In the genomic region with DNA sequence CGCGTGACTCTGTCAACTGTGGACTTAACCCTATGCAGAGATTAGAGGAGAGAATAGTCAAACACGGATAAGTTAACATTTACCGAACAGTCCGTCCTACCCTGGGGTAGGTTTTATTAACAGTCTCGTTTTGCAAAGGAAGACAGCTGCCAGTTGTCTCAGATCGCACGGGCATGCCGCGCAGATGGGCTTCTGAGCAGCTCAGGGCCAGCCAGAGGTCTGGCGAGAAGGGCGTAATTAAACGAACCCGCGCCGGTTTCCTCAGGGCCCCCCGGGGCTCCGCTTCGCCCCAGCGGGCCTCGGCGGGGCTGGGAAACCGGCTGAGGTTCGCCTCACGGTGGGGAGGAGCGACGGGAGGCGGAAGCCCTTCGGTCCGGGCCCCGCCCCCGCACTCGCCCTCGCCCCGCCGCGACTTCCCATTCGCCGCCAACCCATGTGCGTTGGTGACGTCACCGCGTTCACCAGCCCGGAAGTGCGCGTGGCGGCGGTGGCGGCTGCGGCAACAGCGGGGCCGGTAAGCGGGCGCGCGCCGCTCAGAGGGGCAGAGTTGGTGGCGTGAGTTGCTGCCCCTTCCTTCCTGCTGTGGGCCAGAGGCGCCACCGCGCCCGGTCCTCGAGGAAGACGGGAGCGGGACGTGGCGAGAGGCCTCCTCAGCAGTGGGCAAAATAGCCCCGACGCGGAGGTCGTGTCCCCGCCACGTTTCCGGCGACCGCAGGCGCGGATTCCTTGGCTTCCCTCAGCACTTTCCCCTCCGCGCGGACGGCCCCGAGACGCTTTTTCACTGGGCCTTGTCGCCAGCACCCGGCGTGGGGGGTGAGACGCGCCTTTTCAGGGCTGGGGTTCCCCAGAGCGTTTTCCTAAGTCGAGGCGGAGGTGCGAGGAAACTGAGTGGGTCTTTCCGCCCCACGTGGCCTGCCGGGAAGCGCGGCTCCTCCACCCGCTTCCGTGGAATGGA, we compare ENCODE assay signal across 1 cellular context.
TF ChIP-seq lines count a peak whose summit lies in the region.

Gene TRNT1 (plus strand): TSS at position 464 of the 955 bp plus-strand sequence. CDS start 2,101 bp downstream, outside the sequence.

TF ChIP-seq in HepG2, 621 proteins besides CTCF, POLR2A, EP300 and RAD21 (continued from another document and continues in another):
- TF ChIP-seq RFX1 (IDR thresholded peaks at IDR 0.05) (no peak), CBX1 (IDR thresholded peaks at IDR 0.05; ENCODE audit: low read depth) (peak; percentile 64), GTF3A (CRISPR knock-in tag; conservative IDR thresholded peaks at IDR 0.05) (no peak), ZNF761 (CRISPR knock-in tag; conservative IDR thresholded peaks at IDR 0.05) (no peak), ZNF496 (CRISPR knock-in tag; IDR thresholded peaks at IDR 0.05; ENCODE audit: insufficient replicate concordance) (no peak), ZNF883 (CRISPR knock-in tag; IDR thresholded peaks at IDR 0.05; ENCODE audit: not compliant biosample characterization) (no peak), SOX13 (IDR thresholded peaks at IDR 0.05) (no peak), SOX13 (CRISPR knock-in tag; conservative IDR thresholded peaks at IDR 0.05 in 1 of 2, IDR thresholded peaks at IDR 0.05 in 1 of 2) (no peak), HDAC6 (IDR thresholded peaks at IDR 0.05; ENCODE audit: low read depth, low read length) (no peak), HDAC2 (CRISPR knock-in tag; IDR thresholded peaks at IDR 0.05) (no peak), ISL2 (CRISPR knock-in tag; IDR thresholded peaks at IDR 0.05) (peak; percentile 61; the same call in 1 of the 2 replicates), ZFP41 (CRISPR knock-in tag; IDR thresholded peaks at IDR 0.05; ENCODE audit: borderline replicate concordance) (no peak; the same call in 1 of the 2 replicates), ZSCAN21 (CRISPR knock-in tag; IDR thresholded peaks at IDR 0.05; ENCODE audit: borderline replicate concordance) (peak; percentile 90), NCOR1 (IDR thresholded peaks at IDR 0.05; ENCODE audit: borderline replicate concordance, low read length) (no peak), ZNF704 (CRISPR knock-in tag; IDR thresholded peaks at IDR 0.05; ENCODE audit: borderline replicate concordance) (0 out of 2 replicates have a peak, but pooled peaks have one; percentile 15), NR2F2 (IDR thresholded peaks at IDR 0.05; ENCODE audit: borderline replicate concordance, low read depth) (no peak), ZNF335 (CRISPR knock-in tag; IDR thresholded peaks at IDR 0.05) (no peak), ZNF44 (CRISPR knock-in tag; IDR thresholded peaks at IDR 0.05) (0 out of 2 replicates have a peak, but pooled peaks have one; percentile 76), NPAS2 (CRISPR knock-in tag; IDR thresholded peaks at IDR 0.05; ENCODE audit: borderline replicate concordance) (no peak), ELF3 (CRISPR knock-in tag; IDR thresholded peaks at IDR 0.05) (peak; percentile 81), ZC3H4 (CRISPR knock-in tag; IDR thresholded peaks at IDR 0.05; ENCODE audit: borderline replicate concordance) (no peak), AHR (CRISPR knock-in tag; IDR thresholded peaks at IDR 0.05) (no peak), NFYB (CRISPR knock-in tag; IDR thresholded peaks at IDR 0.05) (peak; percentile 85), ZNF552 (CRISPR knock-in tag; IDR thresholded peaks at IDR 0.05; ENCODE audit: borderline replicate concordance) (no peak), BRD4 (CRISPR knock-in tag; IDR thresholded peaks at IDR 0.05) (peak; percentile 60; the same call in 1 of the 2 replicates), ZHX1 (CRISPR knock-in tag; IDR thresholded peaks at IDR 0.05; ENCODE audit: low read depth) (peak; percentile 89), ZNF326 (CRISPR knock-in tag; IDR thresholded peaks at IDR 0.05; ENCODE audit: borderline replicate concordance) (no peak), GABPB1 (CRISPR knock-in tag; IDR thresholded peaks at IDR 0.05) (peak; percentile 97), HOXA9 (CRISPR knock-in tag; IDR thresholded peaks at IDR 0.05; ENCODE audit: borderline replicate concordance) (peak; percentile 82; the same call in 1 of the 2 replicates), ZGPAT (CRISPR knock-in tag; IDR thresholded peaks at IDR 0.05) (peak; percentile 89), ZNF652 (CRISPR knock-in tag; IDR thresholded peaks at IDR 0.05; ENCODE audit: borderline replicate concordance, low read depth) (no peak), FOXC1 (CRISPR knock-in tag; IDR thresholded peaks at IDR 0.05; ENCODE audit: borderline replicate concordance) (no peak; the same call in 1 of the 2 replicates), ZNF513 (CRISPR knock-in tag; conservative IDR thresholded peaks at IDR 0.05) (no peak), TBX2 (CRISPR knock-in tag; IDR thresholded peaks at IDR 0.05; ENCODE audit: borderline replicate concordance) (peak; percentile 44; the same call in 1 of the 2 replicates), YEATS2 (CRISPR knock-in tag; IDR thresholded peaks at IDR 0.05; ENCODE audit: borderline replicate concordance) (no peak; the same call in 1 of the 2 replicates), SRSF9 (IDR thresholded peaks at IDR 0.05; ENCODE audit: borderline replicate concordance, insufficient read depth, low read depth, low read length, poor library complexity, severe bottlenecking) (no peak), REXO4 (CRISPR knock-in tag; IDR thresholded peaks at IDR 0.05; ENCODE audit: borderline replicate concordance) (no peak; the same call in 1 of the 2 replicates), ZNF577 (CRISPR knock-in tag; IDR thresholded peaks at IDR 0.05; ENCODE audit: borderline replicate concordance, low read depth) (no peak), MEIS2 (CRISPR knock-in tag; IDR thresholded peaks at IDR 0.05) (peak; percentile 76), ZNF350 (CRISPR knock-in tag; IDR thresholded peaks at IDR 0.05; ENCODE audit: borderline replicate concordance, low read depth) (0 out of 2 replicates have a peak, but pooled peaks have one; percentile 46), NRL (CRISPR knock-in tag; IDR thresholded peaks at IDR 0.05; ENCODE audit: borderline replicate concordance) (peak; percentile 82; the same call in 1 of the 2 replicates)
- TF ChIP-seq, protein P1, sequence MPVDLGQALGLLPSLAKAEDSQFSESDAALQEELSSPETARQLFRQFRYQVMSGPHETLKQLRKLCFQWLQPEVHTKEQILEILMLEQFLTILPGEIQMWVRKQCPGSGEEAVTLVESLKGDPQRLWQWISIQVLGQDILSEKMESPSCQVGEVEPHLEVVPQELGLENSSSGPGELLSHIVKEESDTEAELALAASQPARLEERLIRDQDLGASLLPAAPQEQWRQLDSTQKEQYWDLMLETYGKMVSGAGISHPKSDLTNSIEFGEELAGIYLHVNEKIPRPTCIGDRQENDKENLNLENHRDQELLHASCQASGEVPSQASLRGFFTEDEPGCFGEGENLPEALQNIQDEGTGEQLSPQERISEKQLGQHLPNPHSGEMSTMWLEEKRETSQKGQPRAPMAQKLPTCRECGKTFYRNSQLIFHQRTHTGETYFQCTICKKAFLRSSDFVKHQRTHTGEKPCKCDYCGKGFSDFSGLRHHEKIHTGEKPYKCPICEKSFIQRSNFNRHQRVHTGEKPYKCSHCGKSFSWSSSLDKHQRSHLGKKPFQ (CRISPR knock-in tag; IDR thresholded peaks at IDR 0.05; ENCODE audit: insufficient replicate concordance) = no peak
- TF ChIP-seq, protein P2, sequence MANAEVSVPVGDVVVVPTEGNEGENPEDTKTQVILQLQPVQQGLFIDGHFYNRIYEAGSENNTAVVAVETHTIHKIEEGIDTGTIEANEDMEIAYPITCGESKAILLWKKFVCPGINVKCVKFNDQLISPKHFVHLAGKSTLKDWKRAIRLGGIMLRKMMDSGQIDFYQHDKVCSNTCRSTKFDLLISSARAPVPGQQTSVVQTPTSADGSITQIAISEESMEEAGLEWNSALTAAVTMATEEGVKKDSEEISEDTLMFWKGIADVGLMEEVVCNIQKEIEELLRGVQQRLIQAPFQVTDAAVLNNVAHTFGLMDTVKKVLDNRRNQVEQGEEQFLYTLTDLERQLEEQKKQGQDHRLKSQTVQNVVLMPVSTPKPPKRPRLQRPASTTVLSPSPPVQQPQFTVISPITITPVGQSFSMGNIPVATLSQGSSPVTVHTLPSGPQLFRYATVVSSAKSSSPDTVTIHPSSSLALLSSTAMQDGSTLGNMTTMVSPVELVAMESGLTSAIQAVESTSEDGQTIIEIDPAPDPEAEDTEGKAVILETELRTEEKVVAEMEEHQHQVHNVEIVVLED (CRISPR knock-in tag; IDR thresholded peaks at IDR 0.05; ENCODE audit: borderline replicate concordance) = peak; percentile 99
- TF ChIP-seq, protein P3, sequence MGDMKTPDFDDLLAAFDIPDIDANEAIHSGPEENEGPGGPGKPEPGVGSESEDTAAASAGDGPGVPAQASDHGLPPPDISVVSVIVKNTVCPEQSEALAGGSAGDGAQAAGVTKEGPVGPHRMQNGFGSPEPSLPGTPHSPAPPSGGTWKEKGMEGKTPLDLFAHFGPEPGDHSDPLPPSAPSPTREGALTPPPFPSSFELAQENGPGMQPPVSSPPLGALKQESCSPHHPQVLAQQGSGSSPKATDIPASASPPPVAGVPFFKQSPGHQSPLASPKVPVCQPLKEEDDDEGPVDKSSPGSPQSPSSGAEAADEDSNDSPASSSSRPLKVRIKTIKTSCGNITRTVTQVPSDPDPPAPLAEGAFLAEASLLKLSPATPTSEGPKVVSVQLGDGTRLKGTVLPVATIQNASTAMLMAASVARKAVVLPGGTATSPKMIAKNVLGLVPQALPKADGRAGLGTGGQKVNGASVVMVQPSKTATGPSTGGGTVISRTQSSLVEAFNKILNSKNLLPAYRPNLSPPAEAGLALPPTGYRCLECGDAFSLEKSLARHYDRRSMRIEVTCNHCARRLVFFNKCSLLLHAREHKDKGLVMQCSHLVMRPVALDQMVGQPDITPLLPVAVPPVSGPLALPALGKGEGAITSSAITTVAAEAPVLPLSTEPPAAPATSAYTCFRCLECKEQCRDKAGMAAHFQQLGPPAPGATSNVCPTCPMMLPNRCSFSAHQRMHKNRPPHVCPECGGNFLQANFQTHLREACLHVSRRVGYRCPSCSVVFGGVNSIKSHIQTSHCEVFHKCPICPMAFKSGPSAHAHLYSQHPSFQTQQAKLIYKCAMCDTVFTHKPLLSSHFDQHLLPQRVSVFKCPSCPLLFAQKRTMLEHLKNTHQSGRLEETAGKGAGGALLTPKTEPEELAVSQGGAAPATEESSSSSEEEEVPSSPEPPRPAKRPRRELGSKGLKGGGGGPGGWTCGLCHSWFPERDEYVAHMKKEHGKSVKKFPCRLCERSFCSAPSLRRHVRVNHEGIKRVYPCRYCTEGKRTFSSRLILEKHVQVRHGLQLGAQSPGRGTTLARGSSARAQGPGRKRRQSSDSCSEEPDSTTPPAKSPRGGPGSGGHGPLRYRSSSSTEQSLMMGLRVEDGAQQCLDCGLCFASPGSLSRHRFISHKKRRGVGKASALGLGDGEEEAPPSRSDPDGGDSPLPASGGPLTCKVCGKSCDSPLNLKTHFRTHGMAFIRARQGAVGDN (CRISPR knock-in tag; IDR thresholded peaks at IDR 0.05) = peak; percentile 94
